ENCODE assay signal across 15 cellular contexts in genomic region chr12:47328831-47329545, GRCh38.
DNase-seq lines count a peak whose midpoint lies in the region; ATAC-seq, FAIRE-seq and TF ChIP-seq lines count a peak whose summit lies in the region.
"Had no signal": no experiment of that assay in that cellular context is flagged by ENCODE, and none has a peak within 500 bp of the region (broad histone marks: within the 10 kb centered on the region; RNA-seq: fewer than 3 reads in every experiment).

No MANE protein-coding gene starts in this region.

- H3K79me2 ChIP-seq in astrocyte (ENCODE audit: insufficient read depth, low read length) (no peaks in the 10 kb centered on the region), keratinocyte (ENCODE audit: control insufficient read depth, insufficient read depth, low read length) (no peaks in the 10 kb centered on the region)

- no peak overlapping the region for H3K4me3 Mint-ChIP-seq in activated CD4-positive, alpha-beta T cell treated with anti-CD3 and anti-CD28 coated beads, Interleukin-2, amount 10 ng/mL, durations not matched to agents 24 days and 14 days
- H3K4me3 Mint-ChIP-seq in astrocyte (ENCODE audit: unreplicated experiment): no peak overlapping the region
- H3K4me3 Mint-ChIP-seq in stimulated activated memory B cell treated with anti-CD40 and anti-IgM and Interleukin-4, amounts not matched to agents 10 μg/mL and 1 μg/mL and 100 μg/mL, for 72 hours: no peak overlapping the region

- no peak overlapping the region for H2BK15ac ChIP-seq in IMR-90 (ENCODE audit: low read depth, low read length)

- no peak overlapping the region for H2AK5ac ChIP-seq in IMR-90 (ENCODE audit: low read depth, low read length)

- H3K4me3 ChIP-seq in IMR-90 (ENCODE audit: insufficient read depth, low read depth, low read length) (no peak overlapping the region), astrocyte (ENCODE audit: insufficient read depth, low read depth, low read length) (no peak overlapping the region), keratinocyte (ENCODE audit: control insufficient read depth in 2 of 3, extremely low read depth in 1 of 3, insufficient read depth in 2 of 3, low read depth in 1 of 3, low read length in 3 of 3) (no peak overlapping the region), kidney (ENCODE audit: low read length in 2 of 2) (no peak overlapping the region)
- H3K4me3 ChIP-seq: SJCRH30, vagina had no signal

- H2AK9ac ChIP-seq in IMR-90 (replicated peaks; ENCODE audit: low read depth, low read length, poor library complexity): no peak overlapping the region

- H3K9me1 ChIP-seq in IMR-90 (ENCODE audit: insufficient read depth, low read length) (no peaks in the 10 kb centered on the region), keratinocyte (ENCODE audit: control insufficient read depth, extremely low read depth, insufficient read depth, low read length) (no peaks in the 10 kb centered on the region)

- no peaks in the 10 kb centered on the region for H3K27me3 Mint-ChIP-seq in activated CD4-positive, alpha-beta T cell treated with anti-CD3 and anti-CD28 coated beads, Interleukin-2, amount 10 ng/mL, durations not matched to agents 24 days and 14 days
- no peaks in the 10 kb centered on the region for H3K27me3 Mint-ChIP-seq in astrocyte (ENCODE audit: low read depth, unreplicated experiment)
- H3K27me3 Mint-ChIP-seq in stimulated activated memory B cell treated with anti-CD40 and anti-IgM and Interleukin-4, amounts not matched to agents 10 μg/mL and 1 μg/mL and 100 μg/mL, for 72 hours: no peaks in the 10 kb centered on the region

- H4K91ac ChIP-seq in IMR-90 (ENCODE audit: insufficient read depth, low read depth, low read length): peak overlapping the region; percentile 38; the same call in 1 of the 2 replicates

- H3K18ac ChIP-seq in IMR-90 (ENCODE audit: low read depth, low read length): no peak overlapping the region

- FAIRE-seq in astrocyte (lab: Jason Lieb, UNC) (peak; percentile 71), keratinocyte (lab: Jason Lieb, UNC) (peak; percentile 78), kidney (lab: Jason Lieb, UNC) (no peak)
- FAIRE-seq: H1 had no signal

- H3K14ac ChIP-seq in IMR-90 (replicated peaks; ENCODE audit: low read depth, low read length): no peak overlapping the region

- no peak overlapping the region for H3K56ac ChIP-seq in IMR-90 (ENCODE audit: extremely low read depth, insufficient read depth, low read length)

- H2AFZ ChIP-seq in IMR-90 (replicated peaks; ENCODE audit: low read length, poor library complexity) (no peak overlapping the region), astrocyte (ENCODE audit: low read depth, low read length) (no peak overlapping the region), keratinocyte (ENCODE audit: control insufficient read depth, low read length) (no peak overlapping the region)

- H3K79me1 ChIP-seq in IMR-90 (ENCODE audit: low read depth in 1 of 2, low read length in 2 of 2): no peaks in the 10 kb centered on the region

- H3K27ac Mint-ChIP-seq in activated CD4-positive, alpha-beta T cell treated with anti-CD3 and anti-CD28 coated beads, Interleukin-2, amount 10 ng/mL, durations not matched to agents 24 days and 14 days: peak overlapping the region; percentile 26
- no peak overlapping the region for H3K27ac Mint-ChIP-seq in astrocyte (ENCODE audit: unreplicated experiment)
- no peak overlapping the region for H3K27ac Mint-ChIP-seq in stimulated activated memory B cell treated with anti-CD40 and anti-IgM and Interleukin-4, amounts not matched to agents 10 μg/mL and 1 μg/mL and 100 μg/mL, for 72 hours

- H4K8ac ChIP-seq in IMR-90 (ENCODE audit: low read depth in 2 of 2, low read length in 2 of 2): no peak overlapping the region

- intact Hi-C loops in activated CD4-positive, alpha-beta T cell treated with anti-CD3 and anti-CD28 coated beads, Interleukin-2, amount 10 ng/mL, durations not matched to agents 24 days and 14 days (cut with micrococcal nuclease): loop anchor here (2.0 kb wide), 1 partner anchor 68 kb away; no protein-coding TSS in a partner anchor
- intact Hi-C loops in IMR-90 (cut with micrococcal nuclease): no loop called here
- intact Hi-C loops in kidney (cut with DNase I): no loop called here

- no peak overlapping the region; the same call in 1 of the 2 replicates for H3K4me2 ChIP-seq in IMR-90 (ENCODE audit: low read depth, low read length)
- no peak overlapping the region for H3K4me2 ChIP-seq in astrocyte (ENCODE audit: low read length)
- peak overlapping the region; percentile 29 for H3K4me2 ChIP-seq in keratinocyte (ENCODE audit: control insufficient read depth, extremely low read depth, insufficient read depth, low read depth, low read length)

- H3K23ac ChIP-seq in IMR-90 (ENCODE audit: low read depth, low read length): no peak overlapping the region

- no peaks in the 10 kb centered on the region for H3K36me3 ChIP-seq in IMR-90 (ENCODE audit: control insufficient read depth, insufficient read depth, low read length)
- no peaks in the 10 kb centered on the region for H3K36me3 ChIP-seq in astrocyte (ENCODE audit: insufficient read depth, low read length)
- no peaks in the 10 kb centered on the region for H3K36me3 ChIP-seq in keratinocyte (ENCODE audit: control insufficient read depth in 2 of 2, extremely low read depth in 1 of 2, insufficient read depth in 2 of 2, low read length in 2 of 2)
- H3K36me3 ChIP-seq in kidney (ENCODE audit: control insufficient read depth in 1 of 2, insufficient read depth in 2 of 2, low read length in 2 of 2): no peaks in the 10 kb centered on the region
- H3K36me3 ChIP-seq: neutrophil, SJCRH30, vagina had no signal

- no peak overlapping the region for H2BK20ac ChIP-seq in IMR-90 (ENCODE audit: low read depth, low read length)

- H3K9me3 Mint-ChIP-seq in activated CD4-positive, alpha-beta T cell treated with anti-CD3 and anti-CD28 coated beads, Interleukin-2, amount 10 ng/mL, durations not matched to agents 24 days and 14 days: peaks cover 8% of the 10 kb centered on the region
- H3K9me3 Mint-ChIP-seq in astrocyte (ENCODE audit: unreplicated experiment): no peaks in the 10 kb centered on the region
- peaks cover 2% of the 10 kb centered on the region for H3K9me3 Mint-ChIP-seq in stimulated activated memory B cell treated with anti-CD40 and anti-IgM and Interleukin-4, amounts not matched to agents 10 μg/mL and 1 μg/mL and 100 μg/mL, for 72 hours

- no peak for TF ChIP-seq RAD21 in IMR-90 (IDR thresholded peaks at IDR 0.05; ENCODE audit: low read length)

- H3K9ac ChIP-seq in IMR-90 (ENCODE audit: low read depth, low read length) (no peak overlapping the region), astrocyte (ENCODE audit: low read length) (no peak overlapping the region), keratinocyte (ENCODE audit: control insufficient read depth, extremely low read depth, insufficient read depth, low read length) (no peak overlapping the region), kidney (ENCODE audit: low read length in 2 of 2) (no peak overlapping the region)

- H2BK120ac ChIP-seq in IMR-90 (ENCODE audit: low read depth, low read length): no peak overlapping the region

- H3K9me3 ChIP-seq in IMR-90 (ENCODE audit: control insufficient read depth, insufficient read depth, low read length) (no peaks in the 10 kb centered on the region), astrocyte (ENCODE audit: insufficient read depth, low read depth, low read length) (no peaks in the 10 kb centered on the region), keratinocyte (ENCODE audit: control insufficient read depth, low read depth, low read length) (no peaks in the 10 kb centered on the region), kidney (ENCODE audit: control insufficient read depth in 1 of 2, low read length in 2 of 2) (no peaks in the 10 kb centered on the region)
- H3K9me3 ChIP-seq: Caco-2, neutrophil, SJCRH30, vagina had no signal

- H4K5ac ChIP-seq in IMR-90 (ENCODE audit: low read depth, low read length): no peak overlapping the region

- no peak for DNase-seq in activated CD4-positive, alpha-beta T cell treated with anti-CD3 and anti-CD28 coated beads, Interleukin-2, amount 10 ng/mL, durations not matched to agents 24 days and 14 days
- no peak for DNase-seq in activated CD4-positive, alpha-beta T cell treated with anti-CD3 and anti-CD28 coated beads, Interleukin-2, amount 50 U/mL, for 4 hours
- DNase-seq in IMR-90 (peak; percentile 77), astrocyte (ENCODE audit: low read depth) (peak; percentile 75), keratinocyte (ENCODE audit: low read depth, low spot score) (peak; percentile 38), NCI-H187 (lab: John Stamatoyannopoulos, UW) (no peak), kidney (no peak)
- DNase-seq: Caco-2; foreskin fibroblast; SJCRH30; stimulated activated CD4-positive, alpha-beta T cell treated with anti-CD3 and anti-CD28 coated beads, Interleukin-4, amount 100 ng/mL, for 4 hours had no signal

- no peak overlapping the region for H3K27ac ChIP-seq in IMR-90 (ENCODE audit: insufficient read depth, low read length)
- no peak overlapping the region for H3K27ac ChIP-seq in astrocyte (ENCODE audit: low read depth, low read length)
- H3K27ac ChIP-seq in keratinocyte (ENCODE audit: control insufficient read depth, insufficient read depth, low read length): no peak overlapping the region
- H3K27ac ChIP-seq in kidney (ENCODE audit: low read depth in 2 of 2, low read length in 2 of 2): no peak overlapping the region
- H3K27ac ChIP-seq: neutrophil, SJCRH30, vagina had no signal

- TF ChIP-seq CTCF in IMR-90 (conservative IDR thresholded peaks at IDR 0.05; ENCODE audit: low read depth, low read length): no peak
- no peak for TF ChIP-seq CTCF in astrocyte (IDR thresholded peaks at IDR 0.05; ENCODE audit: insufficient read depth, low read depth, low read length)
- TF ChIP-seq CTCF in keratinocyte (optimal IDR thresholded peaks at IDR 0.05 in 1 of 3, IDR thresholded peaks at IDR 0.05 in 1 of 3, conservative IDR thresholded peaks at IDR 0.05 in 1 of 3; ENCODE audit: extremely low read depth in 1 of 3, insufficient read depth in 2 of 3, low read length in 3 of 3): no peak
- TF ChIP-seq CTCF in kidney (IDR thresholded peaks at IDR 0.05; ENCODE audit: borderline replicate concordance, extremely low read depth, insufficient read depth): no peak

- no peak overlapping the region for H2BK5ac ChIP-seq in IMR-90 (ENCODE audit: low read depth, low read length, poor library complexity, severe bottlenecking)

- POLR2A ChIA-PET in IMR-90 (lab: Charles Lee; ENCODE audit: unreplicated experiment): no interaction called here

- peaks cover 23% of the 10 kb centered on the region for H3K4me1 Mint-ChIP-seq in activated CD4-positive, alpha-beta T cell treated with anti-CD3 and anti-CD28 coated beads, Interleukin-2, amount 10 ng/mL, durations not matched to agents 24 days and 14 days
- no peaks in the 10 kb centered on the region for H3K4me1 Mint-ChIP-seq in astrocyte (ENCODE audit: low read depth, unreplicated experiment)
- peaks cover 9% of the 10 kb centered on the region for H3K4me1 Mint-ChIP-seq in stimulated activated memory B cell treated with anti-CD40 and anti-IgM and Interleukin-4, amounts not matched to agents 10 μg/mL and 1 μg/mL and 100 μg/mL, for 72 hours

- in situ Hi-C loops in IMR-90 (cut with MboI; ENCODE audit: low sequenced_read_pairs): no loop called here

- no peak overlapping the region for H3K4ac ChIP-seq in IMR-90 (ENCODE audit: low read depth, low read length)

- TF ChIP-seq POLR2A in IMR-90 (IDR thresholded peaks at IDR 0.05; ENCODE audit: low read depth, low read length): no peak

- dilution Hi-C loops in IMR-90 (cut with HindIII; ENCODE audit: low sequenced_read_pairs, unreplicated experiment): no loop called here
- dilution Hi-C loops in keratinocyte (cut with MboI; ENCODE audit: extremely low pct_ligation_motif_present, low sequenced_read_pairs): no loop called here

- CTCF ChIA-PET in IMR-90 (lab: Yijun Ruan, JAX): no interaction called here

- H3K4me1 ChIP-seq in IMR-90 (ENCODE audit: control insufficient read depth, insufficient read depth, low read length): no peaks in the 10 kb centered on the region
- H3K4me1 ChIP-seq in astrocyte (ENCODE audit: insufficient read depth, low read length): peaks cover 5% of the 10 kb centered on the region
- peaks cover 10% of the 10 kb centered on the region for H3K4me1 ChIP-seq in keratinocyte (ENCODE audit: control insufficient read depth, extremely low read depth, insufficient read depth, low read length)
- H3K4me1 ChIP-seq in kidney (ENCODE audit: control insufficient read depth in 1 of 2, insufficient read depth in 1 of 2, low read depth in 1 of 2, low read length in 2 of 2): no peaks in the 10 kb centered on the region
- H3K4me1 ChIP-seq: Caco-2, SJCRH30, vagina had no signal

- H3K36me3 Mint-ChIP-seq in activated CD4-positive, alpha-beta T cell treated with anti-CD3 and anti-CD28 coated beads, Interleukin-2, amount 10 ng/mL, durations not matched to agents 24 days and 14 days (ENCODE audit: low read depth): peaks cover 4% of the 10 kb centered on the region
- H3K36me3 Mint-ChIP-seq in astrocyte (ENCODE audit: low read depth, unreplicated experiment): no peaks in the 10 kb centered on the region
- H3K36me3 Mint-ChIP-seq in stimulated activated memory B cell treated with anti-CD40 and anti-IgM and Interleukin-4, amounts not matched to agents 10 μg/mL and 1 μg/mL and 100 μg/mL, for 72 hours: no peaks in the 10 kb centered on the region

- H3K27me3 ChIP-seq in IMR-90 (ENCODE audit: control insufficient read depth, insufficient read depth, low read length): no peaks in the 10 kb centered on the region
- H3K27me3 ChIP-seq in astrocyte (ENCODE audit: insufficient read depth, low read length): no peaks in the 10 kb centered on the region
- no peaks in the 10 kb centered on the region for H3K27me3 ChIP-seq in keratinocyte (ENCODE audit: control insufficient read depth, extremely low read depth, insufficient read depth, low read length)
- H3K27me3 ChIP-seq: neutrophil, SJCRH30, vagina had no signal

- WGBS in IMR-90 (ENCODE audit: extremely low coverage in 2 of 2, insufficient read length in 1 of 2), 2 experiments: no CpG with 5 or more reads among the region's 1 CpG

- no TSS peak for BruUV-seq in IMR-90 (replicated peaks; lab: Mats Ljungman, UMichigan)

- no peaks in the 10 kb centered on the region for H4K20me1 ChIP-seq in IMR-90 (ENCODE audit: insufficient read depth, low read length)
- H4K20me1 ChIP-seq in astrocyte (ENCODE audit: insufficient read depth, low read length): no peaks in the 10 kb centered on the region
- no peaks in the 10 kb centered on the region for H4K20me1 ChIP-seq in keratinocyte (ENCODE audit: control insufficient read depth, extremely low read depth, insufficient read depth, low read length)

- peak; percentile 46 for ATAC-seq in IMR-90 (ENCODE audit: low read depth)
- ATAC-seq in stimulated activated memory B cell treated with anti-CD40 and anti-IgM and Interleukin-4, amounts not matched to agents 10 μg/mL and 1 μg/mL and 100 μg/mL, for 72 hours: no peak

Comparison
In these comparisons a context has a peak if more than half of its experiments do, and no peak if none do; other contexts are left out.
1. DNase-seq: peak in IMR-90 (single experiment), astrocyte (single experiment) and keratinocyte (single experiment); none in activated CD4-positive, alpha-beta T cell treated with anti-CD3 and anti-CD28 coated beads, Interleukin-2, amount 10 ng/mL, durations not matched to agents 24 days and 14 days (single experiment), activated CD4-positive, alpha-beta T cell treated with anti-CD3 and anti-CD28 coated beads, Interleukin-2, amount 50 U/mL, for 4 hours (0 of 2), NCI-H187 (0 of 2) and kidney (single experiment).